Comparison of ENCODE assay signal across 29 cellular contexts in the genomic region with DNA sequence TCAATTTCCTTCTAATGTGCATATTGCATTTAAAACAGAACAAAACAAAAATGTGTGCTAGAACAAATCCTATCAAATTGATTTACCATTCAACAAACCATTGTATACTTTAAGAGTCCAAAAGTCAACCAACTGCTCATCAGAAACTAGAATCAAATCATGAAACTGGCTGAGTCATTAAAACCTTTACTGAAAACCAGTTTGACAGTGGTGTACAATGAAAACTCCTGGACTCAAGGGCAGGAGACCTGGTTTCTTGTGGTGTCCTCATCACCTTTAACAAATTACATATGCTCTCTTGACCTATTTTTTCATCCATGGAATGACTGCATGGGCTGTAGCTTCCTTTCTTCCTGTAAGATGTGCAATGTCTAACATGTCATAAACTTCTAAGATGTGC.
"Had no signal": no experiment of that assay in that cellular context is flagged by ENCODE, and none has a peak within 500 bp of the region (broad histone marks: within the 10 kb centered on the region; RNA-seq: fewer than 3 reads in every experiment).

No MANE protein-coding gene starts in this region.

- H3K36me3 ChIP-seq: cardiac muscle cell, heart right ventricle, left lung, neutrophil, ovary, thyroid gland, upper lobe of right lung had no signal

- H3K4me1 ChIP-seq: body of pancreas, heart right ventricle, left lung, psoas muscle, thyroid gland, upper lobe of right lung had no signal

- ATAC-seq: activated CD8-positive, alpha-beta memory T cell treated with anti-CD3 and anti-CD28 coated beads, Interleukin-2, amount 10 ng/mL, durations not matched to agents 7 days and 5 days; activated CD8-positive, alpha-beta T cell treated with anti-CD3 and anti-CD28 coated beads for 36 hours; activated naive CD8-positive, alpha-beta T cell treated with anti-CD3 and anti-CD28 coated beads, Interleukin-2, amount 50 U/mL, for 24 hours; body of pancreas; heart right ventricle; left lung; natural killer cell treated with Interleukin-12 subunit alpha and Interleukin-12 subunit beta and Interleukin-15 and Interleukin-18, amount 100 ng/mL, for 72 hours; psoas muscle; right cardiac atrium; upper lobe of right lung had no signal

- H3K27me3 ChIP-seq: body of pancreas, cardiac muscle cell, heart right ventricle, left lung, neutrophil, ovary, thyroid gland, upper lobe of right lung had no signal

- DNase-seq: activated CD4-positive, alpha-beta T cell treated with anti-CD3 and anti-CD28 coated beads, Interleukin-2, amount 10 ng/mL, durations not matched to agents 7 days and 5 days; activated CD4-positive, CD25-positive, alpha-beta regulatory T cell treated with anti-CD3 and anti-CD28 coated beads, Interleukin-2, amount 50 U/mL, for 72 hours; activated CD8-positive, alpha-beta memory T cell treated with anti-CD3 and anti-CD28 coated beads, Interleukin-2, amount 10 ng/mL, durations not matched to agents 7 days and 5 days; activated CD8-positive, alpha-beta T cell treated with anti-CD3 and anti-CD28 coated beads for 36 hours; activated effector memory CD4-positive, alpha-beta T cell treated with anti-CD3 and anti-CD28 coated beads, Interleukin-2, amount 50 U/mL, for 16 hours; activated naive CD4-positive, alpha-beta T cell treated with anti-CD3 and anti-CD28 coated beads, Interleukin-2, amount 50 U/mL, for 16 hours; activated naive CD8-positive, alpha-beta T cell treated with anti-CD3 and anti-CD28 coated beads, Interleukin-2, amount 50 U/mL, for 24 hours; activated T-cell treated with anti-CD3 and anti-CD28 coated beads for 4 hours; anterior cingulate cortex; body of pancreas; cortex of kidney; endodermal cell; heart right ventricle; kidney; left lung; midbrain; ovary; psoas muscle; right cardiac atrium; stimulated activated CD4-positive, alpha-beta T cell treated with anti-CD3 and anti-CD28 coated beads, Interleukin-12 subunit alpha, Interleukin-12 subunit beta, amount 100 ng/mL, for 4 hours; stimulated activated CD4-positive, alpha-beta T cell treated with anti-CD3 and anti-CD28 coated beads, Interleukin-4, amount 100 ng/mL, for 4 hours; substantia nigra; thyroid gland; upper lobe of right lung had no signal

- H3K4me3 ChIP-seq: body of pancreas, cardiac muscle cell, heart right ventricle, left lung, ovary, psoas muscle, thyroid gland, upper lobe of right lung had no signal

- H3K27ac ChIP-seq: body of pancreas, cardiac muscle cell, epithelial cell of prostate, heart right ventricle, left lung, neutrophil, ovary, psoas muscle, thyroid gland, upper lobe of right lung, VCaP had no signal

- H3K9me3 ChIP-seq: body of pancreas, heart right ventricle, left lung, neutrophil, ovary, psoas muscle, thyroid gland, upper lobe of right lung had no signal
